In the genomic region with DNA sequence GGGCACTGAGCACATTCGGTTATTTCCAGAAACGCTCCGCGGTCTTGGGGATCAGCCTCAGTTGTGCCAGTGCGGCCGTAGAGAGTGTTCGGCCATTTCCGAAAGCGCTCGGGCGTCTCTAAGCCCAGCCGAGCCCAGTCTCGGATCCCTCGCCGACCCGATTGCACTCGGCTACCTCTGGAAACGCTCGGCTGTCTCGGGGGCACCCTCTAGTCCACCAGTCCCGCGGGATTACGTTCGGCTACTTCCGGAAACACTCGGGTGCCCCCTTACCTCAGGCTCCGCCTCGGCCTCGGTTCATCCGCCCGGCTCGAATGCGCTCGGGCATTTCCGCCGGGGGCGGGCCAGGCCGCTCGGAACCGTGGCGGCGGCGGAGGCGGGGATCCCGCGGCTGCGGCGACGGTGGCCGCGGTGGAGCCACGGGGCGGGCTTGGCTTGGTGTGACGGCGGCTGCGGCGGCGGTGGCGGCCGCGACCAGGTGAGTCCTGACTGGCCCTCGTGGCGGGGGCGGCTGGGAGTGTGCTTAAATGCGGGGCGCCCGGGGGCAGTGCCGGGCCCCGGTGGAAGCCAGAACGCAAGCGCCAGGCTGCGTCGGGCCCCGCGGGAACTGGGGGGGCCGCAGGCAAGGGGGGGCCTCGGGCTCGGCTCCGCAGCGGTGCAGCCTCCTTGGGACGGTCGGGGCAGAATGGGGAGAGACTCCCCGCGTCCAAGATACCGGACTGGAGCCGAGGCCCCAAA, we compare ENCODE assay signal across 8 cellular contexts. TPM values are rescaled to one million over a fixed set of nuclear protein-coding genes. Genes with fewer than 3 reads are reported as not detected.
DNase-seq lines count a peak whose midpoint lies in the region; ATAC-seq lines count a peak whose summit lies in the region.

A gene (plus strand): TSS at position 347 of the 738 bp plus-strand sequence. CDS start 2,717 bp downstream, outside the sequence.

- no peaks in the 10 kb centered on the region for H3K27me3 Mint-ChIP-seq in effector memory CD8-positive, alpha-beta T cell

- peaks cover 37 to 51% of the 10 kb centered on the region in 2 donors for H3K4me1 Mint-ChIP-seq in effector memory CD8-positive, alpha-beta T cell (ENCODE audit: low read depth in 2 of 2)

- DNase-seq in COR-L47 (lab: John Stamatoyannopoulos, UW) = peak; percentile 99
- peak; percentile 98 for DNase-seq in NT2/D1 (ENCODE audit: low read depth, low spot score)
- DNase-seq in activated CD8-positive, alpha-beta memory T cell treated with anti-CD3 and anti-CD28 coated beads for 48 hours (ENCODE audit: low read depth in 2 of 3, low spot score in 2 of 3) = peak; percentile 98 to 99 (median 98)
- peak; percentile 100 for DNase-seq in effector memory CD8-positive, alpha-beta T cell
- peak; percentile 99 for DNase-seq in lung microvascular endothelial cell (ENCODE audit: low read depth in 2 of 2)
- DNase-seq in stimulated activated CD4-positive, alpha-beta T cell treated with anti-CD3 and anti-CD28 coated beads, TNF-alpha, amount 100 ng/mL, for 4 hours (ENCODE audit: low read depth in 3 of 3) = peak; percentile 97 to 99 (median 99)

- ATAC-seq in GM21423 (IDR thresholded peaks at IDR 0.05; ENCODE audit: unreplicated experiment) = peak; percentile 66
- peak; percentile 81 for ATAC-seq in effector memory CD8-positive, alpha-beta T cell (replicated peaks)

- H3K4me3 Mint-ChIP-seq in effector memory CD8-positive, alpha-beta T cell = peak within 1 kb of the TSS; percentile 80 to 87

- no peaks in the 10 kb centered on the region for H3K9me3 ChIP-seq in HUES48 (ENCODE audit: control insufficient read depth, insufficient read depth, low read length)
- H3K9me3 ChIP-seq in NT2/D1 (ENCODE audit: insufficient read depth, low read length) = no peaks in the 10 kb centered on the region

- H3K4me3 ChIP-seq in HUES48 (ENCODE audit: low read depth, low read length) (peak within 1 kb of the TSS; percentile 85), NT2/D1 (ENCODE audit: insufficient read length, low read depth) (peak within 1 kb of the TSS; percentile 87)

- H3K27ac ChIP-seq in HUES48 (ENCODE audit: low read depth, low read length) = peak within 1 kb of the TSS; percentile 99

- peaks cover 40% of the 10 kb centered on the region for H3K36me3 Mint-ChIP-seq in effector memory CD8-positive, alpha-beta T cell (ENCODE audit: insufficient read depth)

- peaks cover 13% of the 10 kb centered on the region for H3K36me3 ChIP-seq in HUES48 (ENCODE audit: control insufficient read depth, insufficient read depth, low read length)
- H3K36me3 ChIP-seq in NT2/D1 (ENCODE audit: insufficient read depth, insufficient read length, low read length) = peaks cover 28% of the 10 kb centered on the region

- H3K27ac Mint-ChIP-seq in effector memory CD8-positive, alpha-beta T cell = peak within 1 kb of the TSS; percentile 91 to 97

- H3K9me3 Mint-ChIP-seq in effector memory CD8-positive, alpha-beta T cell = no peaks in the 10 kb centered on the region

- H3K27me3 ChIP-seq in HUES48 (ENCODE audit: control insufficient read depth, insufficient read depth, low read length) (no peaks in the 10 kb centered on the region), NT2/D1 (ENCODE audit: insufficient read depth, insufficient read length) (no peaks in the 10 kb centered on the region)

- peak within 1 kb of the TSS; percentile 95 for H3K9ac ChIP-seq in HUES48 (ENCODE audit: low read depth, low read length)
- peak within 1 kb of the TSS; percentile 93 for H3K9ac ChIP-seq in NT2/D1 (ENCODE audit: insufficient read length, low read depth)

- H3K4me1 ChIP-seq in HUES48 (ENCODE audit: control insufficient read depth, insufficient read depth, low read length) = peaks cover 10% of the 10 kb centered on the region; the same call in 1 of the 2 replicates
- H3K4me1 ChIP-seq in NT2/D1 (ENCODE audit: insufficient read depth, insufficient read length) = peaks cover 31% of the 10 kb centered on the region

RNA-seq across cellular contexts. Expression of the gene that starts here (rescaled TPM):
- total RNA-seq in lung microvascular endothelial cell = 1.5 and 1.6 TPM in 2 replicates

Comparison
In these comparisons a context has a peak if more than half of its experiments do, and no peak if none do; other contexts are left out.
1. Peak in every context shown above with its lines: DNase-seq, ATAC-seq, H3K4me3 ChIP-seq and H3K27ac ChIP-seq.